In genomic region chr16:50683689-50684374, GRCh38 we compare ENCODE assay signal across 8 cellular contexts. TPM values are rescaled to one million over a fixed set of nuclear protein-coding genes. Genes with fewer than 3 reads are reported as not detected.
DNase-seq lines count a peak whose midpoint lies in the region; ATAC-seq and TF ChIP-seq lines count a peak whose summit lies in the region.

No MANE protein-coding gene starts in this region.

- H3K4me1 Mint-ChIP-seq in activated T-cell treated with anti-CD3 and anti-CD28 coated beads, Interleukin-2, amount 50 U/mL, for 72 hours (ENCODE audit: low read depth): peaks cover 76% of the 10 kb centered on the region

- no peak for TF ChIP-seq CTCF in GM13976 (IDR thresholded peaks at IDR 0.05; ENCODE audit: borderline replicate concordance, control extremely low read depth, extremely low read depth, insufficient read depth, missing control alignments)

- in situ Hi-C loops in GM13976 (cut with MboI; ENCODE audit: low sequenced_read_pairs, unreplicated experiment): no loop called here

- no peak overlapping the region for H3K4me3 ChIP-seq in MG63

- H3K27ac Mint-ChIP-seq in activated T-cell treated with anti-CD3 and anti-CD28 coated beads, Interleukin-2, amount 50 U/mL, for 72 hours: peak overlapping the region; percentile 69

- no peaks in the 10 kb centered on the region for H3K27me3 ChIP-seq in MG63

- peak overlapping the region; percentile 77 to 79 for H3K4me3 Mint-ChIP-seq in activated T-cell treated with anti-CD3 and anti-CD28 coated beads, Interleukin-2, amount 50 U/mL, for 72 hours

- H3K9me3 Mint-ChIP-seq in activated T-cell treated with anti-CD3 and anti-CD28 coated beads, Interleukin-2, amount 50 U/mL, for 72 hours: no peaks in the 10 kb centered on the region

- H3K9me3 ChIP-seq in MG63: no peaks in the 10 kb centered on the region

- DNase-seq in GM13976 (ENCODE audit: low spot score) (peak; percentile 80), MG63 (no peak), superior temporal gyrus (ENCODE audit: extremely low spot score) (no peak), NCI-H2171 (lab: John Stamatoyannopoulos, UW) (no peak)
- peak; percentile 72 to 74 for DNase-seq in activated T-cell treated with anti-CD3 and anti-CD28 coated beads, Interleukin-2, amount 50 U/mL, for 72 hours
- DNase-seq in stimulated activated CD8-positive, alpha-beta memory T cell treated with anti-CD3 and anti-CD28 coated beads, Interleukin-12 subunit alpha, Interleukin-12 subunit beta, amount 100 ng/mL, for 4 hours (ENCODE audit: low read depth): peak; percentile 35

- no peaks in the 10 kb centered on the region for H3K27me3 Mint-ChIP-seq in activated T-cell treated with anti-CD3 and anti-CD28 coated beads, Interleukin-2, amount 50 U/mL, for 72 hours (ENCODE audit: low read depth)

- H3K36me3 Mint-ChIP-seq in activated T-cell treated with anti-CD3 and anti-CD28 coated beads, Interleukin-2, amount 50 U/mL, for 72 hours (ENCODE audit: insufficient read depth in 2 of 2): peaks cover under 1 to 1% of the 10 kb centered on the region in 2 donors

- ATAC-seq in GM21423 (IDR thresholded peaks at IDR 0.05; ENCODE audit: unreplicated experiment) (peak; percentile 67), HG03565 (IDR thresholded peaks at IDR 0.05; ENCODE audit: unreplicated experiment) (peak; percentile 73)
- peak; percentile 42 to 50 for ATAC-seq in activated T-cell treated with anti-CD3 and anti-CD28 coated beads, Interleukin-2, amount 50 U/mL, for 72 hours (replicated peaks in 1 of 2)

- H3K36me3 ChIP-seq in MG63: no peaks in the 10 kb centered on the region

RNA-seq across cellular contexts. Expression of gene SNX20, which starts 2.7 kb away (rescaled TPM):
- total RNA-seq in activated T-cell treated with anti-CD3 and anti-CD28 coated beads, Interleukin-2, amount 50 U/mL, for 72 hours: 10 to 100 TPM; 45.2 to 49.9 TPM
- total RNA-seq in MG63 (2014; rRNA removed; shearing (Covaris generic); ENCODE audit: low replicate concordance): not detected in 2 replicates

RNA-seq across cellular contexts. Expression of gene NOD2, which starts 9.6 kb away (rescaled TPM):
- total RNA-seq in activated T-cell treated with anti-CD3 and anti-CD28 coated beads, Interleukin-2, amount 50 U/mL, for 72 hours: 10 to 100 TPM; 11.3 to 13.0 TPM
- not detected in 2 replicates for total RNA-seq in MG63 (2014; rRNA removed; shearing (Covaris generic); ENCODE audit: low replicate concordance)

RNA-seq across cellular contexts. Expression of gene CYLD, which starts 58.1 kb away (rescaled TPM):
- total RNA-seq in activated T-cell treated with anti-CD3 and anti-CD28 coated beads, Interleukin-2, amount 50 U/mL, for 72 hours: 100 to 1,000 TPM; 194 to 222 TPM
- 8.3 and 33.8 TPM in 2 replicates for total RNA-seq in MG63 (2014; rRNA removed; shearing (Covaris generic); ENCODE audit: low replicate concordance)

Comparison
In these comparisons a context has a peak if more than half of its experiments do, and no peak if none do; other contexts are left out.
1. DNase-seq: peak in GM13976 (single experiment), activated T-cell treated with anti-CD3 and anti-CD28 coated beads, Interleukin-2, amount 50 U/mL, for 72 hours (2 of 2) and stimulated activated CD8-positive, alpha-beta memory T cell treated with anti-CD3 and anti-CD28 coated beads, Interleukin-12 subunit alpha, Interleukin-12 subunit beta, amount 100 ng/mL, for 4 hours (single experiment); none in MG63 (single experiment), superior temporal gyrus (single experiment) and NCI-H2171 (single experiment).
2. RNA of gene SNX20, which starts 2.7 kb away (total RNA-seq): 45.2 to 49.9 TPM in activated T-cell treated with anti-CD3 and anti-CD28 coated beads, Interleukin-2, amount 50 U/mL, for 72 hours; not detected in MG63; every median in the first group is over 10 times any median in the second.
3. RNA of gene NOD2, which starts 9.6 kb away (total RNA-seq): 11.3 to 13.0 TPM in activated T-cell treated with anti-CD3 and anti-CD28 coated beads, Interleukin-2, amount 50 U/mL, for 72 hours; not detected in MG63; every median in the first group is over 10 times any median in the second.
4. Peak in every context shown above with its lines, with median percentiles within 50 percentile points of each other: ATAC-seq.